15 cellular contexts compared by ENCODE assay signal in the genomic region with DNA sequence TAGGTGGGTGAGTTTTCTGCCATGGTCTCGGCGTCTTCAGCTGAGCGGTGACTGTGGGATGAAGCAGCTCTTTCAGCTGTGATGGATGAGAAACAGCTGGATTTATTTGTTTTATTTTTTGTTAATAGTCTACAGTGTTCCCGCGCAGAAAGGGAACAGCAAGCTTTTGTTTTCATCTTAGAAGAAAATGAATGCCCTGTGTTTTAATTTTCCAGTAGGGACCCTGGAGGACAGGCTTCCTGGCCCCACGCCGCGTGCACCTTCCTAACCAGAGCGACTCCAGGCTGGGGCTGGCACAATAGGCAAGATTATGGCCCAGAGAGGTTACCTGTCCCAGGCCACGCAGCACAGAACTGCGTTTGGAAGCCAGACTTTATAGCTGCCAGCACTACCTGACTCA. TPM values are rescaled to one million over a fixed set of nuclear protein-coding genes. Genes with fewer than 3 reads are reported as not detected.
A peak's percentile ranks its signal among the peaks of the same experiment; 100 is the strongest.
DNase-seq lines count a peak whose midpoint lies in the region; TF ChIP-seq lines count a peak whose summit lies in the region.
"Had no signal": no experiment of that assay in that cellular context is flagged by ENCODE, and none has a peak within 500 bp of the region (broad histone marks: within the 10 kb centered on the region; RNA-seq: fewer than 3 reads in every experiment).

No MANE protein-coding gene starts in this region.

- intact Hi-C loops in esophagus squamous epithelium (cut with DNase I), result no loop called here

- H3K36me3 ChIP-seq in esophagus squamous epithelium, result peaks cover 4 to 90% (median 9%) of the 10 kb centered on the region in 3 donors

- DNase-seq in NCI-H146 (lab: John Stamatoyannopoulos, UW) (peak; percentile 40), NCI-H146 treated with DMSO at 0.1 percent for 48 hours (lab: John Stamatoyannopoulos, UW; ENCODE audit: unreplicated experiment) (no peak), myocyte (ENCODE audit: low read depth) (peak; percentile 31), superior temporal gyrus (ENCODE audit: extremely low spot score) (peak; percentile 33), islet precursor cell (no peak), esophagus squamous epithelium (lab: John Stamatoyannopoulos, UW) (no peak), cerebellar nuclear complex (lab: John Stamatoyannopoulos, UW) (no peak)
- DNase-seq: 8988T, Caco-2, DMS53, NCI-H1694 treated with DMSO at 0.1 percent for 48 hours, NCI-H345, PC-3 had no signal

- H3K4me1 ChIP-seq in esophagus squamous epithelium, result peaks cover 0 to 4% (median 0%) of the 10 kb centered on the region in 3 donors
- H3K4me1 ChIP-seq: Caco-2 had no signal

- 74 to 77% methylated on average over 3 to 11 of the region's 11 CpGs for WGBS in esophagus squamous epithelium, 2 donors

- no peak for TF ChIP-seq POLR2A in esophagus squamous epithelium (IDR thresholded peaks at IDR 0.05)

- H3K4me3 ChIP-seq in esophagus squamous epithelium, result no peak overlapping the region
- H3K4me3 ChIP-seq: BLaER1 treated with 17β-estradiol and CSF1 and Interleukin-3, amounts not matched to agents 10 nM and 100 nM had no signal

- no peak for TF ChIP-seq CTCF in esophagus squamous epithelium (IDR thresholded peaks at IDR 0.05)

- no peaks in the 10 kb centered on the region for H3K27me3 ChIP-seq in esophagus squamous epithelium
- H3K27me3 ChIP-seq: BLaER1 treated with 17β-estradiol and CSF1 and Interleukin-3, amounts not matched to agents 10 nM and 100 nM had no signal

- peak overlapping the region; percentile 49 for H3K27ac ChIP-seq in cingulate gyrus (ENCODE audit: low read depth, low read length)
- H3K27ac ChIP-seq in esophagus squamous epithelium, result peak overlapping the region in 2 of 4 donors; percentile 11 to 46
- H3K27ac ChIP-seq: BLaER1 treated with 17β-estradiol and CSF1 and Interleukin-3, amounts not matched to agents 10 nM and 100 nM had no signal

- H3K9me3 ChIP-seq in esophagus squamous epithelium, result no peaks in the 10 kb centered on the region
- H3K9me3 ChIP-seq: BLaER1 treated with 17β-estradiol and CSF1 and Interleukin-3, amounts not matched to agents 10 nM and 100 nM; Caco-2 had no signal

RNA-seq across cellular contexts. Expression of gene GTF2IRD1, which starts 57.7 kb away (rescaled TPM):
- 21.0 and 29.2 TPM in 2 replicates for total RNA-seq in myocyte
- 47.8 TPM for polyA plus RNA-seq in myocyte (2012)
- total RNA-seq in esophagus squamous epithelium, result 10 to 100 TPM; 26.8 to 35.6 (median 28.5) TPM

Comparison
In these comparisons a context has a peak if more than half of its experiments do, and no peak if none do; other contexts are left out.
1. DNase-seq: peak in NCI-H146 (single experiment), myocyte (single experiment) and superior temporal gyrus (single experiment); none in NCI-H146 treated with DMSO at 0.1 percent for 48 hours (single experiment), islet precursor cell (single experiment), esophagus squamous epithelium (single experiment) and cerebellar nuclear complex (0 of 2).